In the genomic region with DNA sequence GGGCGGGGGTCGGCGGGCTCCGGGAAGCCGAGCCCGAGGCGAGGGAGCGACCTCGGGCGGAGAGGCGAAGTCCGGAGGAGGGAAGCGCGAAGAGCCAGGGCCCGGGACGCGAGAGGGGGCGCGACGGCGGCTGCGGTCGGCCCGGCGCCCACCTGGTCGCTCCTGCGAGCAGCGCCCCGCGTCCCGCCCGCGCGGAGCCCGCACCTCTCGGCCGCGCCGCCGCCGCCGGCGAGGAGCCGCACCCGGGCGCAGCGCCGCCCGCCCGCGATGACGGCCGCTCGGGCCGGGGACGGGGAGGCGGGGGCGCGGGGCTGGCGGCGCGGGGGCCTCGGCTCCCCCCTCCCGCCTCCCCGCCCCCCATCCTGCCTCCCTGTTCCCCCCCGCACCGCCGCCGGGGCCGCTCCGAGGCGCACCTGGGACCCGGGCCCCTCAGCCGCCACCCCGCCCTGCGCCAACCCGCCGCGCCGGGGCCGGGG, we compare ENCODE assay signal across 1 cellular context.
TF ChIP-seq lines count a peak whose summit lies in the region.

No MANE protein-coding gene starts in this region.

TF ChIP-seq in A549, 52 proteins besides CTCF, POLR2A, EP300 and RAD21 (continued from another document):
- TF ChIP-seq, protein P1, sequence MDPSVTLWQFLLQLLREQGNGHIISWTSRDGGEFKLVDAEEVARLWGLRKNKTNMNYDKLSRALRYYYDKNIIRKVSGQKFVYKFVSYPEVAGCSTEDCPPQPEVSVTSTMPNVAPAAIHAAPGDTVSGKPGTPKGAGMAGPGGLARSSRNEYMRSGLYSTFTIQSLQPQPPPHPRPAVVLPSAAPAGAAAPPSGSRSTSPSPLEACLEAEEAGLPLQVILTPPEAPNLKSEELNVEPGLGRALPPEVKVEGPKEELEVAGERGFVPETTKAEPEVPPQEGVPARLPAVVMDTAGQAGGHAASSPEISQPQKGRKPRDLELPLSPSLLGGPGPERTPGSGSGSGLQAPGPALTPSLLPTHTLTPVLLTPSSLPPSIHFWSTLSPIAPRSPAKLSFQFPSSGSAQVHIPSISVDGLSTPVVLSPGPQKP (IDR thresholded peaks at IDR 0.05; ENCODE audit: low read depth, low read length), result no peak
